9 cellular contexts compared by ENCODE assay signal in genomic region chr9:127927457-127928231, GRCh38. TPM values are rescaled to one million over a fixed set of nuclear protein-coding genes. Genes with fewer than 3 reads are reported as not detected.
A peak's percentile ranks its signal among the peaks of the same experiment; 100 is the strongest.
DNase-seq lines count a peak whose midpoint lies in the region; ATAC-seq and TF ChIP-seq lines count a peak whose summit lies in the region.
"Had no signal": no experiment of that assay in that cellular context is flagged by ENCODE, and none has a peak within 500 bp of the region (broad histone marks: within the 10 kb centered on the region; RNA-seq: fewer than 3 reads in every experiment).

No MANE protein-coding gene starts in this region.

- H3K4me3 ChIP-seq in smooth muscle cell = peak overlapping the region; percentile 45
- H3K4me3 ChIP-seq: SJSA1 had no signal

- H3K36me3 ChIP-seq in smooth muscle cell (ENCODE audit: low read depth) = no peaks in the 10 kb centered on the region
- H3K36me3 ChIP-seq: SJSA1 had no signal

- H3K79me2 ChIP-seq in smooth muscle cell (ENCODE audit: low read depth) = no peaks in the 10 kb centered on the region

- DNase-seq in DMS 273 (lab: John Stamatoyannopoulos, UW; ENCODE audit: unreplicated experiment) = peak; percentile 34
- DNase-seq in DMS 273 treated with DMSO at 0.1 percent for 48 hours (lab: John Stamatoyannopoulos, UW) = no peak
- peak; percentile 79 for DNase-seq in activated CD8-positive, alpha-beta memory T cell treated with anti-CD3 and anti-CD28 coated beads for 24 hours
- peak; percentile 48 to 62 for DNase-seq in erythroblast (lab: John Stamatoyannopoulos, UW)
- no peak for DNase-seq in smooth muscle cell (lab: John Stamatoyannopoulos, UW; ENCODE audit: unreplicated experiment)
- DNase-seq in NCI-H2107 (lab: John Stamatoyannopoulos, UW) = no peak

- no peak for TF ChIP-seq POLR2A in erythroblast (IDR thresholded peaks at IDR 0.05; ENCODE audit: low read length)

- 5% methylated on average over 27 of the region's 48 CpGs for WGBS in smooth muscle cell (ENCODE audit: low lambda C conversion rate)

- peaks cover 18% of the 10 kb centered on the region for H3K4me1 ChIP-seq in smooth muscle cell (ENCODE audit: low read depth)

- H3F3A ChIP-seq in smooth muscle cell (ENCODE audit: low read depth) = peaks cover 5% of the 10 kb centered on the region

- no peak overlapping the region for H3K9ac ChIP-seq in smooth muscle cell (ENCODE audit: low read depth)

- H3K27me3 ChIP-seq in smooth muscle cell (ENCODE audit: low read depth) = peaks cover 23% of the 10 kb centered on the region
- H3K27me3 ChIP-seq: SJSA1 had no signal

- peak overlapping the region; percentile 91 for H3K4me2 ChIP-seq in smooth muscle cell

- H2AFZ ChIP-seq in smooth muscle cell (ENCODE audit: low read depth) = no peak overlapping the region

- no peak overlapping the region for H3K27ac ChIP-seq in smooth muscle cell (ENCODE audit: low read depth)
- H3K27ac ChIP-seq: SJSA1 had no signal

- H3K9me3 ChIP-seq in smooth muscle cell (replicated peaks; ENCODE audit: low read depth) = no peaks in the 10 kb centered on the region
- H3K9me3 ChIP-seq: SJSA1 had no signal

- ATAC-seq in HG02798 (IDR thresholded peaks at IDR 0.05; ENCODE audit: poor library complexity, unreplicated experiment) = no peak
- ATAC-seq in GM21423 (IDR thresholded peaks at IDR 0.05; ENCODE audit: unreplicated experiment) = no peak

- no peaks in the 10 kb centered on the region for H4K20me1 ChIP-seq in smooth muscle cell (ENCODE audit: low read depth)

- no peak for TF ChIP-seq CTCF in smooth muscle cell (IDR thresholded peaks at IDR 0.05; ENCODE audit: borderline replicate concordance, insufficient read depth, poor library complexity, severe bottlenecking)

RNA-seq across cellular contexts. Expression of gene PIP5KL1, which starts 2.9 kb away (rescaled TPM):
- 1.1 and 9.2 TPM in 2 replicates for total RNA-seq in smooth muscle cell
- polyA plus RNA-seq in smooth muscle cell = 2.7 and 9.7 TPM in 2 replicates

RNA-seq across cellular contexts. Expression of gene DPM2, which starts 10.0 kb away (rescaled TPM):
- 23.6 and 26.0 TPM in 2 replicates for total RNA-seq in smooth muscle cell
- polyA plus RNA-seq in smooth muscle cell = 68.5 and 72.8 TPM in 2 replicates

RNA-seq across cellular contexts. Expression of gene ST6GALNAC4, which starts 10.8 kb away (rescaled TPM):
- 5.3 and 22.5 TPM in 2 replicates for total RNA-seq in smooth muscle cell
- 12.1 and 13.6 TPM in 2 replicates for polyA plus RNA-seq in smooth muscle cell

RNA-seq across cellular contexts. Expression of gene ST6GALNAC6, which starts 28.2 kb away (rescaled TPM):
- 34.3 and 36.4 TPM in 2 replicates for total RNA-seq in smooth muscle cell
- polyA plus RNA-seq in smooth muscle cell = 48.8 and 65.8 TPM in 2 replicates

RNA-seq across cellular contexts. Expression of gene AK1, which starts 50.2 kb away (rescaled TPM):
- 22.2 and 52.4 TPM in 2 replicates for total RNA-seq in smooth muscle cell
- 97.8 and 115 TPM in 2 replicates for polyA plus RNA-seq in smooth muscle cell

Comparison
In these comparisons a context has a peak if more than half of its experiments do, and no peak if none do; other contexts are left out.
1. DNase-seq: peak in DMS 273 (single experiment), activated CD8-positive, alpha-beta memory T cell treated with anti-CD3 and anti-CD28 coated beads for 24 hours (single experiment) and erythroblast (2 of 2); none in DMS 273 treated with DMSO at 0.1 percent for 48 hours (single experiment), smooth muscle cell (single experiment) and NCI-H2107 (single experiment).